Comparison of ENCODE assay signal across 10 cellular contexts in genomic region chr1:169584483-169585144, GRCh38. TPM values are rescaled to one million over a fixed set of nuclear protein-coding genes. Genes with fewer than 3 reads are reported as not detected.
DNase-seq lines count a peak whose midpoint lies in the region; ATAC-seq and TF ChIP-seq lines count a peak whose summit lies in the region.
"Had no signal": no experiment of that assay in that cellular context is flagged by ENCODE, and none has a peak within 500 bp of the region (broad histone marks: within the 10 kb centered on the region; RNA-seq: fewer than 3 reads in every experiment).

No MANE protein-coding gene starts in this region.

- no peak for TF ChIP-seq CTCF in RWPE1 (conservative IDR thresholded peaks at IDR 0.05; ENCODE audit: low read depth)

- peak; percentile 54 to 59 for ATAC-seq in activated T-cell treated with anti-CD3 and anti-CD28 coated beads, Interleukin-2, amount 50 U/mL, for 4 hours
- no peak for ATAC-seq in naive thymus-derived CD8-positive, alpha-beta T cell

- H3K9me3 ChIP-seq in adipocyte (ENCODE audit: control insufficient read depth, low read length): no peaks in the 10 kb centered on the region

- H3K9me3 Mint-ChIP-seq in activated T-cell treated with anti-CD3 and anti-CD28 coated beads, Interleukin-2, amount 50 U/mL, for 4 hours: no peaks in the 10 kb centered on the region
- no peaks in the 10 kb centered on the region for H3K9me3 Mint-ChIP-seq in naive thymus-derived CD8-positive, alpha-beta T cell
- H3K9me3 Mint-ChIP-seq: nephron had no signal

- no peaks in the 10 kb centered on the region for H3K27me3 Mint-ChIP-seq in activated T-cell treated with anti-CD3 and anti-CD28 coated beads, Interleukin-2, amount 50 U/mL, for 4 hours (ENCODE audit: low read depth)
- H3K27me3 Mint-ChIP-seq in naive thymus-derived CD8-positive, alpha-beta T cell: peaks cover 0 to 14% (median 4%) of the 10 kb centered on the region in 5 donors

- peak overlapping the region; percentile 78 for H3K4me3 ChIP-seq in adipocyte (ENCODE audit: low read length)

- peaks cover 44% of the 10 kb centered on the region for H3K4me1 Mint-ChIP-seq in activated T-cell treated with anti-CD3 and anti-CD28 coated beads, Interleukin-2, amount 50 U/mL, for 4 hours (ENCODE audit: low read depth)
- peaks cover 9 to 28% (median 23%) of the 10 kb centered on the region in 4 donors for H3K4me1 Mint-ChIP-seq in naive thymus-derived CD8-positive, alpha-beta T cell
- H3K4me1 Mint-ChIP-seq: nephron had no signal

- peak overlapping the region; percentile 95 for H3K4me3 Mint-ChIP-seq in activated T-cell treated with anti-CD3 and anti-CD28 coated beads, Interleukin-2, amount 50 U/mL, for 4 hours
- peak overlapping the region in 2 of 10 donors; percentile 32 to 83 for H3K4me3 Mint-ChIP-seq in naive thymus-derived CD8-positive, alpha-beta T cell
- H3K4me3 Mint-ChIP-seq: nephron had no signal

- H3K27ac ChIP-seq in RWPE1: no peak overlapping the region

- H3K36me3 ChIP-seq in adipocyte (ENCODE audit: control insufficient read depth, insufficient read depth, low read length, severe bottlenecking): no peaks in the 10 kb centered on the region

- H3K36me3 Mint-ChIP-seq in activated T-cell treated with anti-CD3 and anti-CD28 coated beads, Interleukin-2, amount 50 U/mL, for 4 hours (ENCODE audit: insufficient read depth): peaks cover 8% of the 10 kb centered on the region
- H3K36me3 Mint-ChIP-seq in naive thymus-derived CD8-positive, alpha-beta T cell: no peaks in the 10 kb centered on the region

- CTCF ChIA-PET in RWPE1 (lab: Yijun Ruan, JAX): no interaction called here

- H3K9ac ChIP-seq in adipocyte (ENCODE audit: low read length): peak overlapping the region; percentile 68

- peak overlapping the region in 1 of 10 donors; percentile 39 for H3K27ac Mint-ChIP-seq in naive thymus-derived CD8-positive, alpha-beta T cell
- H3K27ac Mint-ChIP-seq: nephron had no signal

- POLR2A ChIA-PET in RWPE1 (lab: Yijun Ruan, JAX; ENCODE audit: low non-redundant PET): no interaction called here
- POLR2A ChIA-PET in naive thymus-derived CD8-positive, alpha-beta T cell (lab: Charles Lee): no interaction called here

- peaks cover 12% of the 10 kb centered on the region for H3K4me1 ChIP-seq in adipocyte (ENCODE audit: control insufficient read depth, insufficient read depth, low read length)

- H3K27me3 ChIP-seq in adipocyte (replicated peaks; ENCODE audit: control insufficient read depth, insufficient read depth, low read length): no peaks in the 10 kb centered on the region

- DNase-seq in activated T-cell treated with anti-CD3 and anti-CD28 coated beads, Interleukin-2, amount 50 U/mL, for 4 hours: no peak
- DNase-seq in activated T-cell treated with anti-CD3 and anti-CD28 coated beads, Interleukin-2, amount 50 U/mL, for 1 hour: no peak
- DNase-seq in RWPE1 (ENCODE audit: low spot score) (peak; percentile 12), adipocyte (ENCODE audit: low read depth) (no peak), renal cortical epithelial cell (ENCODE audit: low read depth) (peak; percentile 56), GM19238 (ENCODE audit: insufficient read length, low spot score) (no peak), HCEC 1CT (no peak)
- DNase-seq in naive thymus-derived CD8-positive, alpha-beta T cell: no peak
- DNase-seq: activated gamma-delta T cell treated with Interleukin-2 at 50 U/mL for 16 hours had no signal

RNA-seq across cellular contexts. Expression of gene F5, which starts 1.7 kb away (rescaled TPM):
- 100 to 1,000 TPM in 2 of 3 donors, 10 to 100 TPM in 1; 69.1 to 151 (median 149) TPM for total RNA-seq in activated T-cell treated with anti-CD3 and anti-CD28 coated beads, Interleukin-2, amount 50 U/mL, for 4 hours
- under 0.01 and 0.05 TPM in 2 replicates for total RNA-seq in renal cortical epithelial cell
- under 1 TPM; 0.16 to 0.19 TPM for total RNA-seq in naive thymus-derived CD8-positive, alpha-beta T cell
- polyA plus RNA-seq in naive thymus-derived CD8-positive, alpha-beta T cell: under 1 TPM in 2 of 3 donors, not detected in 1; 0.23 to 0.91 TPM

RNA-seq across cellular contexts. Expression of gene SELP, which starts 45.3 kb away (rescaled TPM):
- total RNA-seq in activated T-cell treated with anti-CD3 and anti-CD28 coated beads, Interleukin-2, amount 50 U/mL, for 4 hours: under 1 TPM; 0.35 to 0.48 (median 0.40) TPM
- not detected in 2 replicates for total RNA-seq in renal cortical epithelial cell
- total RNA-seq in naive thymus-derived CD8-positive, alpha-beta T cell: 1 to 10 TPM; 1.3 to 1.7 TPM
- polyA plus RNA-seq in naive thymus-derived CD8-positive, alpha-beta T cell: under 1 TPM; 0.35 to 0.76 (median 0.69) TPM

Comparison
In these comparisons a context has a peak if more than half of its experiments do, and no peak if none do; other contexts are left out.
1. ATAC-seq: peak in activated T-cell treated with anti-CD3 and anti-CD28 coated beads, Interleukin-2, amount 50 U/mL, for 4 hours (2 of 2); none in naive thymus-derived CD8-positive, alpha-beta T cell (0 of 2).
2. DNase-seq: peak in RWPE1 (single experiment) and renal cortical epithelial cell (single experiment); none in activated T-cell treated with anti-CD3 and anti-CD28 coated beads, Interleukin-2, amount 50 U/mL, for 4 hours (single experiment), activated T-cell treated with anti-CD3 and anti-CD28 coated beads, Interleukin-2, amount 50 U/mL, for 1 hour (single experiment), adipocyte (single experiment), naive thymus-derived CD8-positive, alpha-beta T cell (0 of 10), GM19238 (single experiment) and HCEC 1CT (single experiment).
3. RNA of gene F5, which starts 1.7 kb away (total RNA-seq): 69.1 to 151 TPM in activated T-cell treated with anti-CD3 and anti-CD28 coated beads, Interleukin-2, amount 50 U/mL, for 4 hours; 0.16 to 0.19 TPM in naive thymus-derived CD8-positive, alpha-beta T cell and under 0.01 to 0.05 TPM in renal cortical epithelial cell; every median in the first group is over 10 times any median in the second.